Comparison of ENCODE assay signal across 21 cellular contexts in genomic region chr2:152456262-152456661, GRCh38.
A peak's percentile ranks its signal among the peaks of the same experiment; 100 is the strongest.
DNase-seq lines count a peak whose midpoint lies in the region; ATAC-seq and TF ChIP-seq lines count a peak whose summit lies in the region.
"Had no signal": no experiment of that assay in that cellular context is flagged by ENCODE, and none has a peak within 500 bp of the region (broad histone marks: within the 10 kb centered on the region; RNA-seq: fewer than 3 reads in every experiment).

No MANE protein-coding gene starts in this region.

- 93% methylated on average over 3 of the region's 3 CpGs for WGBS in HUES64

- POLR2A ChIA-PET in activated CD8-positive, alpha-beta T cell treated with anti-CD3 and anti-CD28 coated beads, Interleukin-2, amount 10 ng/mL, durations not matched to agents 7 days and 5 days (lab: Charles Lee): no interaction called here

- no peak overlapping the region for H3K27ac Mint-ChIP-seq in activated CD8-positive, alpha-beta T cell treated with anti-CD3 and anti-CD28 coated beads, Interleukin-2, amount 10 ng/mL, durations not matched to agents 7 days and 5 days
- H3K27ac Mint-ChIP-seq: activated naive CD8-positive, alpha-beta T cell treated with anti-CD3 and anti-CD28 coated beads for 36 hours; CD8-positive, alpha-beta T cell had no signal

- no peak overlapping the region for H3K4me3 ChIP-seq in HUES64 (ENCODE audit: low read length)
- H3K4me3 ChIP-seq in brain microvascular endothelial cell (ENCODE audit: low read depth, low read length): no peak overlapping the region
- H3K4me3 ChIP-seq in MG63: no peak overlapping the region
- H3K4me3 ChIP-seq: colonic mucosa, HAP-1, transverse colon had no signal

- no peak for ATAC-seq in activated CD8-positive, alpha-beta T cell treated with anti-CD3 and anti-CD28 coated beads, Interleukin-2, amount 10 ng/mL, durations not matched to agents 7 days and 5 days
- ATAC-seq: activated T-cell treated with anti-CD3 and anti-CD28 coated beads, Interleukin-2, amount 50 U/mL, for 4 hours; CD8-positive, alpha-beta T cell; left cardiac atrium had no signal

- peak; percentile 65 for DNase-seq in A172 (ENCODE audit: low spot score)
- DNase-seq in brain microvascular endothelial cell: peak; percentile 71
- DNase-seq in iris pigment epithelial cell (ENCODE audit: low read depth): peak; percentile 68
- DNase-seq in MG63: no peak
- no peak for DNase-seq in HuH-7 (ENCODE audit: low spot score)
- no peak for DNase-seq in activated CD8-positive, alpha-beta T cell treated with anti-CD3 and anti-CD28 coated beads, Interleukin-2, amount 10 ng/mL, durations not matched to agents 7 days and 5 days
- no peak for DNase-seq in AML-193 (lab: John Stamatoyannopoulos, UW)
- DNase-seq: activated CD4-positive, alpha-beta T cell treated with anti-CD3 and anti-CD28 coated beads, Interleukin-2, amount 50 U/mL, for 48 hours; activated naive CD8-positive, alpha-beta T cell treated with anti-CD3 and anti-CD28 coated beads for 36 hours; activated T-cell treated with anti-CD3 and anti-CD28 coated beads, Interleukin-2, amount 50 U/mL, for 4 hours; CD8-positive, alpha-beta T cell; colonic mucosa; erythroblast; left cardiac atrium; NCI-H1694 treated with DMSO at 0.1 percent for 48 hours; NCI-H510A treated with DMSO at 0.1 percent for 48 hours; SK-N-SH; transverse colon had no signal

- CTCF ChIA-PET in activated CD8-positive, alpha-beta T cell treated with anti-CD3 and anti-CD28 coated beads, Interleukin-2, amount 10 ng/mL, durations not matched to agents 7 days and 5 days (lab: Charles Lee): no interaction called here

- no peaks in the 10 kb centered on the region for H3K4me1 Mint-ChIP-seq in activated CD8-positive, alpha-beta T cell treated with anti-CD3 and anti-CD28 coated beads, Interleukin-2, amount 10 ng/mL, durations not matched to agents 7 days and 5 days (ENCODE audit: low read depth)
- H3K4me1 Mint-ChIP-seq: activated naive CD8-positive, alpha-beta T cell treated with anti-CD3 and anti-CD28 coated beads for 36 hours had no signal

- H3K9me3 ChIP-seq in HUES64 (ENCODE audit: insufficient read depth, low read depth, low read length) (no peaks in the 10 kb centered on the region), MG63 (no peaks in the 10 kb centered on the region)
- H3K9me3 ChIP-seq: colonic mucosa, HAP-1, SK-N-SH, transverse colon had no signal

- H3K27me3 Mint-ChIP-seq in activated CD8-positive, alpha-beta T cell treated with anti-CD3 and anti-CD28 coated beads, Interleukin-2, amount 10 ng/mL, durations not matched to agents 7 days and 5 days (ENCODE audit: low read depth): peaks cover 7% of the 10 kb centered on the region

- peaks cover 42% of the 10 kb centered on the region for H3K4me1 ChIP-seq in HUES64 (ENCODE audit: insufficient read depth, low read length)
- H3K4me1 ChIP-seq: colonic mucosa, transverse colon had no signal

- H3K9ac ChIP-seq in HUES64 (ENCODE audit: low read depth, low read length): no peak overlapping the region
- H3K9ac ChIP-seq: SK-N-SH had no signal

- no peaks in the 10 kb centered on the region for H3K36me3 Mint-ChIP-seq in activated CD8-positive, alpha-beta T cell treated with anti-CD3 and anti-CD28 coated beads, Interleukin-2, amount 10 ng/mL, durations not matched to agents 7 days and 5 days (ENCODE audit: low read depth)
- H3K36me3 Mint-ChIP-seq: activated naive CD8-positive, alpha-beta T cell treated with anti-CD3 and anti-CD28 coated beads for 36 hours; CD8-positive, alpha-beta T cell had no signal

- H3K27ac ChIP-seq in HUES64 (ENCODE audit: low read depth, low read length): peak overlapping the region; percentile 12; the same call in 1 of the 2 replicates
- no peak overlapping the region for H3K27ac ChIP-seq in brain microvascular endothelial cell
- H3K27ac ChIP-seq: colonic mucosa, HL-60, transverse colon had no signal

- no peak overlapping the region for H3K4me3 Mint-ChIP-seq in activated CD8-positive, alpha-beta T cell treated with anti-CD3 and anti-CD28 coated beads, Interleukin-2, amount 10 ng/mL, durations not matched to agents 7 days and 5 days
- H3K4me3 Mint-ChIP-seq: activated naive CD8-positive, alpha-beta T cell treated with anti-CD3 and anti-CD28 coated beads for 36 hours; activated T-cell treated with anti-CD3 and anti-CD28 coated beads, Interleukin-2, amount 50 U/mL, for 4 hours; CD8-positive, alpha-beta T cell had no signal

- H3K27me3 ChIP-seq in HUES64 (ENCODE audit: insufficient read depth, low read length) (no peaks in the 10 kb centered on the region), brain microvascular endothelial cell (replicated peaks) (no peaks in the 10 kb centered on the region), MG63 (no peaks in the 10 kb centered on the region)
- H3K27me3 ChIP-seq: colonic mucosa, transverse colon had no signal

- H3K36me3 ChIP-seq in HUES64 (ENCODE audit: insufficient read depth, low read length) (no peaks in the 10 kb centered on the region), brain microvascular endothelial cell (replicated peaks) (no peaks in the 10 kb centered on the region), MG63 (no peaks in the 10 kb centered on the region)
- H3K36me3 ChIP-seq: colonic mucosa, HAP-1, transverse colon had no signal

- no peak for TF ChIP-seq CTCF in brain microvascular endothelial cell (IDR thresholded peaks at IDR 0.05; ENCODE audit: low read depth, low read length, missing control alignments)

- H3K9me3 Mint-ChIP-seq in activated CD8-positive, alpha-beta T cell treated with anti-CD3 and anti-CD28 coated beads, Interleukin-2, amount 10 ng/mL, durations not matched to agents 7 days and 5 days (ENCODE audit: insufficient read depth): no peaks in the 10 kb centered on the region
- H3K9me3 Mint-ChIP-seq: activated naive CD8-positive, alpha-beta T cell treated with anti-CD3 and anti-CD28 coated beads for 36 hours; activated T-cell treated with anti-CD3 and anti-CD28 coated beads, Interleukin-2, amount 50 U/mL, for 4 hours; CD8-positive, alpha-beta T cell had no signal

- in situ Hi-C loops in brain microvascular endothelial cell (cut with HindIII; ENCODE audit: low pct_ligation_motif_present, low sequenced_read_pairs): no loop called here

Comparison
In these comparisons a context has a peak if more than half of its experiments do, and no peak if none do; other contexts are left out.
1. DNase-seq: peak in A172 (single experiment), brain microvascular endothelial cell (single experiment) and iris pigment epithelial cell (single experiment); none in MG63 (single experiment), HuH-7 (single experiment), activated CD8-positive, alpha-beta T cell treated with anti-CD3 and anti-CD28 coated beads, Interleukin-2, amount 10 ng/mL, durations not matched to agents 7 days and 5 days (single experiment) and AML-193 (0 of 2).